Comparison of ENCODE assay signal across 8 cellular contexts in genomic region chr6:11496152-11497060, GRCh38. TPM values are rescaled to one million over a fixed set of nuclear protein-coding genes. Genes with fewer than 3 reads are reported as not detected.
A peak's percentile ranks its signal among the peaks of the same experiment; 100 is the strongest.
DNase-seq lines count a peak whose midpoint lies in the region; ATAC-seq, FAIRE-seq and TF ChIP-seq lines count a peak whose summit lies in the region.

No MANE protein-coding gene starts in this region.

- peak; percentile 55 for ATAC-seq in HG02981 (IDR thresholded peaks at IDR 0.05; ENCODE audit: unreplicated experiment)

- peak; percentile 20 for DNase-seq in 8988T
- peak; percentile 62 for DNase-seq in GM13977 (ENCODE audit: low spot score)
- DNase-seq in NCI-H2081 (lab: John Stamatoyannopoulos, UW) = peak; percentile 71 to 82
- DNase-seq in MCF 10A (ENCODE audit: unreplicated experiment) = peak; percentile 87
- peak; percentile 34 to 48 for DNase-seq in stimulated activated CD4-positive, alpha-beta T cell treated with anti-CD3 and anti-CD28 coated beads, Interleukin-1b, Interleukin-23, amount 100 ng/mL, for 1 hour (ENCODE audit: low read depth in 2 of 2)

- no peaks in the 10 kb centered on the region for H3K36me3 Mint-ChIP-seq in MCF 10A (ENCODE audit: insufficient read depth, unreplicated experiment)

- intact Hi-C loops in MCF 10A (cut with micrococcal nuclease) = loop anchor here (1.0 kb wide), 7 partner anchors 178 to 545 kb away; partner anchors contain the start of gene NEDD9

- no TSS peak for BruUV-seq in MCF 10A (replicated peaks; lab: Mats Ljungman, UMichigan)

- no peaks in the 10 kb centered on the region for H3K9me3 Mint-ChIP-seq in MCF 10A (ENCODE audit: unreplicated experiment)

- H3K4me3 Mint-ChIP-seq in MCF 10A (ENCODE audit: unreplicated experiment) = no peak overlapping the region

- H3K4me1 Mint-ChIP-seq in MCF 10A (ENCODE audit: insufficient read depth, unreplicated experiment) = peaks cover 6% of the 10 kb centered on the region

- no peaks in the 10 kb centered on the region for H3K27me3 Mint-ChIP-seq in MCF 10A (ENCODE audit: insufficient read depth, unreplicated experiment)

- CTCF ChIA-PET in MCF 10A (lab: Yijun Ruan, JAX) = interaction anchor here (0.6 to 6.8 kb wide), 104 partner anchors 9 to 1692 kb away, joined by 3 to 114 read pairs (median 4); partner anchors contain the start of gene SMIM13

- peak; percentile 81 for TF ChIP-seq CTCF in GM13977 (IDR thresholded peaks at IDR 0.05; ENCODE audit: extremely low read depth, insufficient read depth, missing control alignments)
- peak; percentile 95 for TF ChIP-seq CTCF in MCF 10A (IDR thresholded peaks at IDR 0.05; ENCODE audit: unreplicated experiment)

- FAIRE-seq in TTC549 (lab: Jason Lieb, UNC) = peak; percentile 89
- FAIRE-seq in islet of Langerhans (lab: Jason Lieb, UNC) = peak; percentile 92

- POLR2A ChIA-PET in MCF 10A (lab: Yijun Ruan, JAX) = interaction anchor here (0.6 to 4.6 kb wide), 7 partner anchors 11 to 545 kb away, joined by 3 to 33 read pairs (median 3); partner anchors contain the start of gene SMIM13

- in situ Hi-C loops in GM13977 (cut with MboI; ENCODE audit: low pct_unique_long_range_greater_than_20kb, low sequenced_read_pairs, unreplicated experiment) = loop anchor here (10.0 to 25.0 kb wide), 2 partner anchors 352 to 534 kb away; no protein-coding TSS in a partner anchor

- H3K27ac Mint-ChIP-seq in MCF 10A (ENCODE audit: low read depth, unreplicated experiment) = no peak overlapping the region

RNA-seq across cellular contexts. Expression of gene TMEM170B, which starts 41.1 kb away (rescaled TPM):
- 0.70 and 1.1 TPM in 2 replicates for total RNA-seq in MCF 10A (2022)

Comparison
In these comparisons a context has a peak if more than half of its experiments do, and no peak if none do; other contexts are left out.
1. Peak in every context shown above with its lines: DNase-seq and ATAC-seq.
2. DNase-seq: peak in every context shown above with its lines; median percentile 87 in MCF 10A; 76 in NCI-H2081; 62 in GM13977; 41 in stimulated activated CD4-positive, alpha-beta T cell treated with anti-CD3 and anti-CD28 coated beads, Interleukin-1b, Interleukin-23, amount 100 ng/mL, for 1 hour; 20 in 8988T.